1 cellular context compared by ENCODE assay signal in the genomic region with DNA sequence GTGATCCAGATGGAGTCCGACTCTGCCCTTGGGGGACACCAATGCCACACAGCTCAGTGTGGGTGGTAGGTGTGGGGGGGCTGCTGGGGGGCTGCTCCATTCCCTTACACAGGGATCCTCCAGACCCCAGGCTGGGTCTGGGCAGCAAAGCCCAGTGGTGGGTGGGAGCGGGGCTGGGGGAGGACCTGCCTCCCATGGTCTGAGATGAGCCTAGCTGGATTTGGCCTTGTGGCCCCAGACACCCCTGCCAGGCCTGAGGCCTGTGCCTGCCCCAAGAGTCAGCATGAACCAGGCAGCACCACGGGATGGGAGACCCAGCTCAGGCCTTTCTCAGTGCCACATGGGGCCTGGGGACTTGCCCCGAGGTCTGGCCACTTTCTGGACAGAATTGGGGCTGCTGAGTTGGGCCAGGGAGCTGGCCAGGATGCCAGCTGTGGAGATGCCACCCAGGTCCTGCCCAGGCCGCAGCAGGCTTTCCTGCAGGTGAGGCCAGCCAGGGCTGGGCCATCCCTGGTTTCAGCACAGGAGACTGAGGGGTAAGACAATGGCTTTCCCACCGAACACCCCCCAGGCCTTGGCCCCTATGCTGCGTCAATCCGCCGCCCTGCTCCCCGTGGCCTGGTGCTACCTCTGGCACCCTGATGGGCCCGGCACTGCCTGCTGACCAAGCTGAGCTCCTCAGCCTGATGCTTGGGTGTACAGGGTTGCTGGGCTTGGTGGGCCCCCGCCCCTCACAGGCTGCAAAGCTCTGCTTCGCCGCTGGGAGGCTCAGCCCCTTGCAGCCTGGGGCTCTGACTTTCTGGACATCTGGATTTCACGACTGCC.
TF ChIP-seq lines count a peak whose summit lies in the region.

No MANE protein-coding gene starts in this region.

TF ChIP-seq in GM23338, 12 proteins besides CTCF, POLR2A, EP300 and RAD21 (continued from another document):
- TF ChIP-seq ZNF114 (CRISPR knock-in tag; IDR thresholded peaks at IDR 0.05) (no peak), CREB1 (CRISPR knock-in tag; IDR thresholded peaks at IDR 0.05; ENCODE audit: low read depth) (no peak), ZNF331 (CRISPR knock-in tag; IDR thresholded peaks at IDR 0.05; ENCODE audit: low read depth) (no peak), EZH2phosphoT487 (IDR thresholded peaks at IDR 0.05; ENCODE audit: unreplicated experiment) (no peak)
- TF ChIP-seq, protein P1, sequence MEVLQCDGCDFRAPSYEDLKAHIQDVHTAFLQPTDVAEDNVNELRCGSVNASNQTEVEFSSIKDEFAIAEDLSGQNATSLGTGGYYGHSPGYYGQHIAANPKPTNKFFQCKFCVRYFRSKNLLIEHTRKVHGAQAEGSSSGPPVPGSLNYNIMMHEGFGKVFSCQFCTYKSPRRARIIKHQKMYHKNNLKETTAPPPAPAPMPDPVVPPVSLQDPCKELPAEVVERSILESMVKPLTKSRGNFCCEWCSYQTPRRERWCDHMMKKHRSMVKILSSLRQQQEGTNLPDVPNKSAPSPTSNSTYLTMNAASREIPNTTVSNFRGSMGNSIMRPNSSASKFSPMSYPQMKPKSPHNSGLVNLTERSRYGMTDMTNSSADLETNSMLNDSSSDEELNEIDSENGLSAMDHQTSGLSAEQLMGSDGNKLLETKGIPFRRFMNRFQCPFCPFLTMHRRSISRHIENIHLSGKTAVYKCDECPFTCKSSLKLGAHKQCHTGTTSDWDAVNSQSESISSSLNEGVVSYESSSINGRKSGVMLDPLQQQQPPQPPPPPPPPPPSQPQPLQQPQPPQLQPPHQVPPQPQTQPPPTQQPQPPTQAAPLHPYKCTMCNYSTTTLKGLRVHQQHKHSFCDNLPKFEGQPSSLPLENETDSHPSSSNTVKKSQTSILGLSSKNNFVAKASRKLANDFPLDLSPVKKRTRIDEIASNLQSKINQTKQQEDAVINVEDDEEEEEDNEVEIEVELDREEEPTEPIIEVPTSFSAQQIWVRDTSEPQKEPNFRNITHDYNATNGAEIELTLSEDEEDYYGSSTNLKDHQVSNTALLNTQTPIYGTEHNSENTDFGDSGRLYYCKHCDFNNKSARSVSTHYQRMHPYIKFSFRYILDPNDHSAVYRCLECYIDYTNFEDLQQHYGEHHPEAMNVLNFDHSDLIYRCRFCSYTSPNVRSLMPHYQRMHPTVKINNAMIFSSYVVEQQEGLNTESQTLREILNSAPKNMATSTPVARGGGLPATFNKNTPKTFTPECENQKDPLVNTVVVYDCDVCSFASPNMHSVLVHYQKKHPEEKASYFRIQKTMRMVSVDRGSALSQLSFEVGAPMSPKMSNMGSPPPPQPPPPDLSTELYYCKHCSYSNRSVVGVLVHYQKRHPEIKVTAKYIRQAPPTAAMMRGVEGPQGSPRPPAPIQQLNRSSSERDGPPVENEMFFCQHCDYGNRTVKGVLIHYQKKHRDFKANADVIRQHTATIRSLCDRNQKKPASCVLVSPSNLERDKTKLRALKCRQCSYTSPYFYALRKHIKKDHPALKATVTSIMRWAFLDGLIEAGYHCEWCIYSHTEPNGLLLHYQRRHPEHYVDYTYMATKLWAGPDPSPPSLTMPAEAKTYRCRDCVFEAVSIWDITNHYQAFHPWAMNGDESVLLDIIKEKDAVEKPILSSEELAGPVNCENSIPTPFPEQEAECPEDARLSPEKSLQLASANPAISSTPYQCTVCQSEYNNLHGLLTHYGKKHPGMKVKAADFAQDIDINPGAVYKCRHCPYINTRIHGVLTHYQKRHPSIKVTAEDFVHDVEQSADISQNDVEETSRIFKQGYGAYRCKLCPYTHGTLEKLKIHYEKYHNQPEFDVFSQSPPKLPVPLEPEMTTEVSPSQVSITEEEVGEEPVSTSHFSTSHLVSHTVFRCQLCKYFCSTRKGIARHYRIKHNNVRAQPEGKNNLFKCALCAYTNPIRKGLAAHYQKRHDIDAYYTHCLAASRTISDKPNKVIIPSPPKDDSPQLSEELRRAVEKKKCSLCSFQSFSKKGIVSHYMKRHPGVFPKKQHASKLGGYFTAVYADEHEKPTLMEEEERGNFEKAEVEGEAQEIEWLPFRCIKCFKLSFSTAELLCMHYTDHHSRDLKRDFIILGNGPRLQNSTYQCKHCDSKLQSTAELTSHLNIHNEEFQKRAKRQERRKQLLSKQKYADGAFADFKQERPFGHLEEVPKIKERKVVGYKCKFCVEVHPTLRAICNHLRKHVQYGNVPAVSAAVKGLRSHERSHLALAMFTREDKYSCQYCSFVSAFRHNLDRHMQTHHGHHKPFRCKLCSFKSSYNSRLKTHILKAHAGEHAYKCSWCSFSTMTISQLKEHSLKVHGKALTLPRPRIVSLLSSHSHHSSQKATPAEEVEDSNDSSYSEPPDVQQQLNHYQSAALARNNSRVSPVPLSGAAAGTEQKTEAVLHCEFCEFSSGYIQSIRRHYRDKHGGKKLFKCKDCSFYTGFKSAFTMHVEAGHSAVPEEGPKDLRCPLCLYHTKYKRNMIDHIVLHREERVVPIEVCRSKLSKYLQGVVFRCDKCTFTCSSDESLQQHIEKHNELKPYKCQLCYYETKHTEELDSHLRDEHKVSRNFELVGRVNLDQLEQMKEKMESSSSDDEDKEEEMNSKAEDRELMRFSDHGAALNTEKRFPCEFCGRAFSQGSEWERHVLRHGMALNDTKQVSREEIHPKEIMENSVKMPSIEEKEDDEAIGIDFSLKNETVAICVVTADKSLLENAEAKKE (CRISPR knock-in tag; IDR thresholded peaks at IDR 0.05) = no peak
- TF ChIP-seq, protein P2, sequence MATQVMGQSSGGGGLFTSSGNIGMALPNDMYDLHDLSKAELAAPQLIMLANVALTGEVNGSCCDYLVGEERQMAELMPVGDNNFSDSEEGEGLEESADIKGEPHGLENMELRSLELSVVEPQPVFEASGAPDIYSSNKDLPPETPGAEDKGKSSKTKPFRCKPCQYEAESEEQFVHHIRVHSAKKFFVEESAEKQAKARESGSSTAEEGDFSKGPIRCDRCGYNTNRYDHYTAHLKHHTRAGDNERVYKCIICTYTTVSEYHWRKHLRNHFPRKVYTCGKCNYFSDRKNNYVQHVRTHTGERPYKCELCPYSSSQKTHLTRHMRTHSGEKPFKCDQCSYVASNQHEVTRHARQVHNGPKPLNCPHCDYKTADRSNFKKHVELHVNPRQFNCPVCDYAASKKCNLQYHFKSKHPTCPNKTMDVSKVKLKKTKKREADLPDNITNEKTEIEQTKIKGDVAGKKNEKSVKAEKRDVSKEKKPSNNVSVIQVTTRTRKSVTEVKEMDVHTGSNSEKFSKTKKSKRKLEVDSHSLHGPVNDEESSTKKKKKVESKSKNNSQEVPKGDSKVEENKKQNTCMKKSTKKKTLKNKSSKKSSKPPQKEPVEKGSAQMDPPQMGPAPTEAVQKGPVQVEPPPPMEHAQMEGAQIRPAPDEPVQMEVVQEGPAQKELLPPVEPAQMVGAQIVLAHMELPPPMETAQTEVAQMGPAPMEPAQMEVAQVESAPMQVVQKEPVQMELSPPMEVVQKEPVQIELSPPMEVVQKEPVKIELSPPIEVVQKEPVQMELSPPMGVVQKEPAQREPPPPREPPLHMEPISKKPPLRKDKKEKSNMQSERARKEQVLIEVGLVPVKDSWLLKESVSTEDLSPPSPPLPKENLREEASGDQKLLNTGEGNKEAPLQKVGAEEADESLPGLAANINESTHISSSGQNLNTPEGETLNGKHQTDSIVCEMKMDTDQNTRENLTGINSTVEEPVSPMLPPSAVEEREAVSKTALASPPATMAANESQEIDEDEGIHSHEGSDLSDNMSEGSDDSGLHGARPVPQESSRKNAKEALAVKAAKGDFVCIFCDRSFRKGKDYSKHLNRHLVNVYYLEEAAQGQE (IDR thresholded peaks at IDR 0.05; ENCODE audit: unreplicated experiment) = no peak
